In the genomic region with DNA sequence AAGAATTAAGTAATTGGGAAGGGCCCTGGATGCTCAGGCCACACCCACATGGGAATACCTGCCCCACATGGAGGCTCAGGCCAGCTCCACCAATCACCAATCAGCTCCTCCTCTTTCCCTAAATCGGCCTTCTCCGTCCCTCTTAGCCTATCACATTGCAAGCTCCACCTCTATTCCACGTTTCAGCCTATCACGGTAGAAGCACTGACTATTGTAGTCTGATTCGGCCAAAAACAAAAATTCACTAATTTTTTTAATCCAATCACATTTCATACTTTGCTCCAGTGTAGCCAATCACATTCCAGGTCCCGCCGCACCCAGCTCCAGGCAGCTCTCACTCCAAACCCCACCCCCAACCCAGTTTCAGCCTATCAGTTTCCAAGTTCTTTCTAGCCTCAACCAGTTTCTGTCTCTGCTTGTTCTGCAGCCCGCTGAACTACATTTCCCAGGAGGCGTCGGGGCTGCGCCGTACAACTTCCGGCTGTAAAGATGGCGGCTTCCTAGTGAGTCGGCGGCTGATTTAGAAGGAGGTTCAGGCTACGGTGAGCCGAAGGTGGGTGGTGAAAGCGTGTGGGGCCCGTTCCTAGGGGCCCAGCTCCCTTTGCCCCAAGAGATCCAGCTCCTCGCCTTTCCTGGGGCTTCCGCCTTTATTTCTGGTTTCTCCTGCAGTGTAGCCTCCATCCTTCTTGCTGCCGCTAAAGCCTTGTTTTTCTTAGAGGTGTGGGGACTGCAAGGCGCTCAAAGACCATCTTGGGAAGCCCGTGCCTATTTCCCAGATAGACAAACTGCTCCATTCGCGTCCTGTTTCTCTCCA, we compare ENCODE assay signal across 1 cellular context.
TF ChIP-seq lines count a peak whose summit lies in the region.

A gene (plus strand): TSS at position 469 of the 814 bp plus-strand sequence. CDS start 1,364 bp downstream, outside the sequence.

TF ChIP-seq in HCT116, 20 proteins besides CTCF, POLR2A, EP300 and RAD21 (continued from another document):
- TF ChIP-seq, protein P1, sequence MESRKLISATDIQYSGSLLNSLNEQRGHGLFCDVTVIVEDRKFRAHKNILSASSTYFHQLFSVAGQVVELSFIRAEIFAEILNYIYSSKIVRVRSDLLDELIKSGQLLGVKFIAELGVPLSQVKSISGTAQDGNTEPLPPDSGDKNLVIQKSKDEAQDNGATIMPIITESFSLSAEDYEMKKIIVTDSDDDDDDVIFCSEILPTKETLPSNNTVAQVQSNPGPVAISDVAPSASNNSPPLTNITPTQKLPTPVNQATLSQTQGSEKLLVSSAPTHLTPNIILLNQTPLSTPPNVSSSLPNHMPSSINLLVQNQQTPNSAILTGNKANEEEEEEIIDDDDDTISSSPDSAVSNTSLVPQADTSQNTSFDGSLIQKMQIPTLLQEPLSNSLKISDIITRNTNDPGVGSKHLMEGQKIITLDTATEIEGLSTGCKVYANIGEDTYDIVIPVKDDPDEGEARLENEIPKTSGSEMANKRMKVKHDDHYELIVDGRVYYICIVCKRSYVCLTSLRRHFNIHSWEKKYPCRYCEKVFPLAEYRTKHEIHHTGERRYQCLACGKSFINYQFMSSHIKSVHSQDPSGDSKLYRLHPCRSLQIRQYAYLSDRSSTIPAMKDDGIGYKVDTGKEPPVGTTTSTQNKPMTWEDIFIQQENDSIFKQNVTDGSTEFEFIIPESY (IDR thresholded peaks at IDR 0.05; ENCODE audit: extremely low read depth, insufficient replicate concordance, low read length), result no peak
- TF ChIP-seq, protein P2, sequence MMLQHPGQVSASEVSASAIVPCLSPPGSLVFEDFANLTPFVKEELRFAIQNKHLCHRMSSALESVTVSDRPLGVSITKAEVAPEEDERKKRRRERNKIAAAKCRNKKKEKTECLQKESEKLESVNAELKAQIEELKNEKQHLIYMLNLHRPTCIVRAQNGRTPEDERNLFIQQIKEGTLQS (IDR thresholded peaks at IDR 0.05), result no peak
- TF ChIP-seq JUND (IDR thresholded peaks at IDR 0.05) (no peak), SP1 (IDR thresholded peaks at IDR 0.05; ENCODE audit: low read depth) (peak; percentile 99), CBX3 (IDR thresholded peaks at IDR 0.05; ENCODE audit: low read depth) (peak; percentile 26; the same call in 1 of the 2 replicates), TCF7L2 (IDR thresholded peaks at IDR 0.05; ENCODE audit: borderline replicate concordance, extremely low read depth, insufficient read depth, insufficient read length) (no peak), FOSL1 (IDR thresholded peaks at IDR 0.05; ENCODE audit: low read depth) (no peak), CEBPB (IDR thresholded peaks at IDR 0.05; ENCODE audit: low read depth) (no peak)
